ENCODE assay signal across 9 cellular contexts in the genomic region with DNA sequence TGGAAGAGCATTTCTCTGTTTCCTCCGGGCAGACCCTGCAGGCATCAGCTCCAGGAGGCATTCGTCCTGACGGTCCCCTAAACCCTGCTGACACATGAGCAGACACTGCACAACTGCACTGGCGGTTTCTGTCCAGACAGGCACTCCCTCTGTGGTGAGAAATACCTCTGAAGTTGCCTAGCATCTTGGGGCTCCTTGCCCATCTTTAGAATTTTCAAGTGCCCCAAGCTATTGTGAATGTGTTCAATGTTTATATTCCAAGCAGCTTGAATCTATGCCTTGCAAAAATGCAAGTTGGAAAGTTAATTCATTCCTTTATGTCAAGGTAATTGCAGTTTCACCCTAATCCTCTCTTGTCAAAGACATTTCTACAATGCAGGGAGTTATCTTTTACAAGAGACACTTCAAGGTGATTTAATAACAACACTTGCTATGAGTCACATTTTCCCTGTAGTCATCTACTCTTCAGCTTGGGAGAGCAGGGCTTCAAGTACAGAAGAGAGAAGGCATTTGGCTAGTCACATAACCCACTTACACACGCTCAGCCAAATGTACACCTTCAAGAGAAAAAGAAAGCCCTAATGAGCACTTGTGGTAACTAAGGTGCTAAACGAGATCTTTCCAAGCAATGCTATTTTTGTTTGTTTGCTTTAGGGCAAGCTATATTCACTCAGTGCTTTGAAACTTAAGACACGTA.
DNase-seq lines count a peak whose midpoint lies in the region; ATAC-seq, FAIRE-seq and TF ChIP-seq lines count a peak whose summit lies in the region.
"Had no signal": no experiment of that assay in that cellular context is flagged by ENCODE, and none has a peak within 500 bp of the region (broad histone marks: within the 10 kb centered on the region; RNA-seq: fewer than 3 reads in every experiment).

No MANE protein-coding gene starts in this region.

- FAIRE-seq in GM12891 (lab: Jason Lieb, UNC) = no peak
- FAIRE-seq: GM12892 had no signal

- no peaks in the 10 kb centered on the region for H3K27me3 Mint-ChIP-seq in activated T-cell treated with anti-CD3 and anti-CD28 coated beads, Interleukin-2, amount 50 U/mL, for 72 hours (ENCODE audit: low read depth)

- DNase-seq in AG10803 (ENCODE audit: low read depth) = peak; percentile 32
- DNase-seq in activated T-cell treated with anti-CD3 and anti-CD28 coated beads, Interleukin-2, amount 50 U/mL, for 72 hours = peak; percentile 35 to 46
- peak; percentile 65 for DNase-seq in kidney tubule cell (ENCODE audit: low spot score)
- DNase-seq in left lobe of liver (ENCODE audit: low spot score) = no peak
- no peak for DNase-seq in GM12891 (ENCODE audit: insufficient read length, low spot score)
- no peak for DNase-seq in omental fat pad (ENCODE audit: low spot score)

- TF ChIP-seq CTCF in AG10803 (conservative IDR thresholded peaks at IDR 0.05; ENCODE audit: low read length) (no peak), omental fat pad (IDR thresholded peaks at IDR 0.05) (no peak)

- H3K9me3 Mint-ChIP-seq in activated T-cell treated with anti-CD3 and anti-CD28 coated beads, Interleukin-2, amount 50 U/mL, for 72 hours = no peaks in the 10 kb centered on the region

- H3K36me3 Mint-ChIP-seq in activated T-cell treated with anti-CD3 and anti-CD28 coated beads, Interleukin-2, amount 50 U/mL, for 72 hours (ENCODE audit: insufficient read depth in 2 of 2) = peaks cover 0 to 3% of the 10 kb centered on the region in 2 donors

- no peak for TF ChIP-seq POLR2A in GM12891 (IDR thresholded peaks at IDR 0.05; ENCODE audit: low read depth, low read length)

- ATAC-seq in HG02798 (IDR thresholded peaks at IDR 0.05; ENCODE audit: poor library complexity, unreplicated experiment) (peak; percentile 63), GM21528 (IDR thresholded peaks at IDR 0.05; ENCODE audit: low FRiP score, unreplicated experiment) (no peak), left lobe of liver (no peak), omental fat pad (ENCODE audit: low FRiP score) (no peak)
- ATAC-seq in activated T-cell treated with anti-CD3 and anti-CD28 coated beads, Interleukin-2, amount 50 U/mL, for 72 hours (replicated peaks in 1 of 2) = peak; percentile 74 to 78

- H3K4me3 ChIP-seq in AG10803 (ENCODE audit: low read length) = no peak overlapping the region

- H3K4me3 Mint-ChIP-seq in activated T-cell treated with anti-CD3 and anti-CD28 coated beads, Interleukin-2, amount 50 U/mL, for 72 hours = peak overlapping the region; percentile 62 to 71

- H3K4me1 Mint-ChIP-seq in activated T-cell treated with anti-CD3 and anti-CD28 coated beads, Interleukin-2, amount 50 U/mL, for 72 hours (ENCODE audit: low read depth) = peaks cover 94% of the 10 kb centered on the region

- peak overlapping the region; percentile 85 for H3K27ac Mint-ChIP-seq in activated T-cell treated with anti-CD3 and anti-CD28 coated beads, Interleukin-2, amount 50 U/mL, for 72 hours

TF ChIP-seq in GM12891, 5 proteins besides CTCF, POLR2A, EP300 and RAD21:
- no peak for TF ChIP-seq POLR2AphosphoS5 (IDR thresholded peaks at IDR 0.05; ENCODE audit: low read depth, low read length)
- TF ChIP-seq SPI1 (IDR thresholded peaks at IDR 0.05; ENCODE audit: low read depth, low read length) = no peak
- TF ChIP-seq TAF1 (IDR thresholded peaks at IDR 0.05; ENCODE audit: low read depth, low read length) = no peak
- TF ChIP-seq POU2F2 (IDR thresholded peaks at IDR 0.05; ENCODE audit: low read depth, low read length) = no peak
- no peak for TF ChIP-seq PAX5 (IDR thresholded peaks at IDR 0.05; ENCODE audit: insufficient read depth, low read length, severe bottlenecking)
TF ChIP-seq in GM12891: peak in this region for 0.

Comparison
In these comparisons a context has a peak if more than half of its experiments do, and no peak if none do; other contexts are left out.
1. DNase-seq: peak in AG10803 (single experiment), activated T-cell treated with anti-CD3 and anti-CD28 coated beads, Interleukin-2, amount 50 U/mL, for 72 hours (2 of 2) and kidney tubule cell (single experiment); none in left lobe of liver (single experiment), GM12891 (single experiment) and omental fat pad (single experiment).
2. ATAC-seq: peak in HG02798 (single experiment) and activated T-cell treated with anti-CD3 and anti-CD28 coated beads, Interleukin-2, amount 50 U/mL, for 72 hours (2 of 2); none in GM21528 (single experiment), left lobe of liver (single experiment) and omental fat pad (single experiment).